In genomic region chr20:32327087-32327681, GRCh38 we compare ENCODE assay signal across 12 cellular contexts. TPM values are rescaled to one million over a fixed set of nuclear protein-coding genes. Genes with fewer than 3 reads are reported as not detected.
DNase-seq lines count a peak whose midpoint lies in the region; ATAC-seq and TF ChIP-seq lines count a peak whose summit lies in the region.
"Had no signal": no experiment of that assay in that cellular context is flagged by ENCODE, and none has a peak within 500 bp of the region (broad histone marks: within the 10 kb centered on the region; RNA-seq: fewer than 3 reads in every experiment).

No MANE protein-coding gene starts in this region.

- in situ Hi-C loops in astrocyte of the spinal cord (cut with HindIII; ENCODE audit: low sequenced_read_pairs), result no loop called here

- H3K9me3 ChIP-seq in AG04450 (ENCODE audit: control insufficient read depth, insufficient read depth, low read length), result no peaks in the 10 kb centered on the region
- H3K9me3 ChIP-seq in right lobe of liver, result no peaks in the 10 kb centered on the region
- no peaks in the 10 kb centered on the region for H3K9me3 ChIP-seq in esophagus squamous epithelium

- CTCF ChIA-PET in AG04450 (lab: Charles Lee), result interaction anchor here (1.3 kb wide), 1 partner anchor 10 kb away, joined by 4 read pairs; no protein-coding TSS in a partner anchor

- POLR2A ChIA-PET in AG04450 (lab: Yijun Ruan, JAX), result no interaction called here

- H3K27ac ChIP-seq in AG04450 (ENCODE audit: low read depth, low read length) (peak overlapping the region; percentile 40), right lobe of liver (peak overlapping the region in 1 of 3 donors; percentile 49), esophagus squamous epithelium (no peak overlapping the region)
- H3K27ac ChIP-seq: WERI-Rb-1 had no signal

- WGBS in right lobe of liver (ENCODE audit: insufficient coverage, low coverage, low lambda C conversion rate, missing lambda C conversion rate), result 84% methylated on average over 9 of the region's 9 CpGs
- WGBS in esophagus squamous epithelium, 2 donors, result 86 to 87% methylated on average over 9 of the region's 9 CpGs

- intact Hi-C loops in right lobe of liver (cut with DNase I) (no loop called here), esophagus squamous epithelium (cut with DNase I) (no loop called here)

- no peak for TF ChIP-seq CTCF in AG04450 (IDR thresholded peaks at IDR 0.05; ENCODE audit: low read depth, low read length)
- TF ChIP-seq CTCF in astrocyte of the spinal cord (IDR thresholded peaks at IDR 0.05; ENCODE audit: low read depth, low read length), result no peak
- no peak for TF ChIP-seq CTCF in right lobe of liver (IDR thresholded peaks at IDR 0.05)
- TF ChIP-seq CTCF in esophagus squamous epithelium (IDR thresholded peaks at IDR 0.05), result no peak

- DNase-seq in AG04450 (ENCODE audit: low read depth, low spot score) (peak; percentile 66), ELR (ENCODE audit: low read depth) (peak; percentile 78), astrocyte of the spinal cord (ENCODE audit: low read depth, low spot score) (peak; percentile 79), right lobe of liver (no peak), esophagus squamous epithelium (lab: John Stamatoyannopoulos, UW) (no peak)
- DNase-seq: activated T-cell treated with anti-CD3 and anti-CD28 coated beads, Interleukin-2, amount 50 U/mL, for 1 hour; NCI-H1105; NCI-H526; WERI-Rb-1 had no signal

- H3K27me3 ChIP-seq in AG04450 (ENCODE audit: control insufficient read depth, insufficient read depth, low read length), result no peaks in the 10 kb centered on the region
- no peaks in the 10 kb centered on the region for H3K27me3 ChIP-seq in right lobe of liver
- H3K27me3 ChIP-seq in esophagus squamous epithelium, result no peaks in the 10 kb centered on the region

- no peak for TF ChIP-seq POLR2A in right lobe of liver (IDR thresholded peaks at IDR 0.05)
- no peak for TF ChIP-seq POLR2A in esophagus squamous epithelium (IDR thresholded peaks at IDR 0.05)

- peaks cover 0 to 7% (median 0%) of the 10 kb centered on the region in 4 donors for H3K36me3 ChIP-seq in right lobe of liver
- peaks cover 0 to 60% (median 0%) of the 10 kb centered on the region in 3 donors for H3K36me3 ChIP-seq in esophagus squamous epithelium

- H3K4me3 ChIP-seq in AG04450 (ENCODE audit: low read depth, low read length) (no peak overlapping the region), astrocyte of the spinal cord (ENCODE audit: low read depth, low read length) (no peak overlapping the region), right lobe of liver (no peak overlapping the region), esophagus squamous epithelium (no peak overlapping the region)

- peaks cover 0 to 29% (median 0%) of the 10 kb centered on the region in 4 donors for H3K4me1 ChIP-seq in right lobe of liver
- H3K4me1 ChIP-seq in esophagus squamous epithelium, result peaks cover 0 to 8% (median 0%) of the 10 kb centered on the region in 3 donors

- ATAC-seq in right lobe of liver (peak in 3 of 4 donors; percentile 8 to 24 (median 9)), HG03095 (IDR thresholded peaks at IDR 0.05; ENCODE audit: unreplicated experiment) (no peak), GM18861 (IDR thresholded peaks at IDR 0.05; ENCODE audit: unreplicated experiment) (no peak), GM19324 (IDR thresholded peaks at IDR 0.05; ENCODE audit: low FRiP score, unreplicated experiment) (no peak)

RNA-seq across cellular contexts. Expression of gene ASXL1, which starts 30.9 kb away (rescaled TPM):
- 28.9 and 31.7 TPM in 2 replicates for polyA plus RNA-seq in AG04450 (2011; rRNA removed)
- 84.6 and 112 TPM in 2 replicates for polyA minus RNA-seq in AG04450 (2011; rRNA and poly(A)+ RNA removed)
- total RNA-seq in right lobe of liver (10 to 100 TPM; 18.9 to 41.8 (median 26.0) TPM), esophagus squamous epithelium (10 to 100 TPM; 14.3 to 49.2 (median 22.1) TPM)

RNA-seq across cellular contexts. Expression of gene KIF3B, which starts 49.7 kb away (rescaled TPM):
- polyA plus RNA-seq in AG04450 (2011; rRNA removed), result 28.7 and 30.5 TPM in 2 replicates
- 23.4 and 25.2 TPM in 2 replicates for polyA minus RNA-seq in AG04450 (2011; rRNA and poly(A)+ RNA removed)
- 10 to 100 TPM; 16.4 to 23.6 (median 20.7) TPM for total RNA-seq in right lobe of liver
- 10 to 100 TPM in 2 of 4 donors, 1 to 10 TPM in 2; 8.5 to 14.1 (median 11.4) TPM for total RNA-seq in esophagus squamous epithelium

Comparison
In these comparisons a context has a peak if more than half of its experiments do, and no peak if none do; other contexts are left out.
1. DNase-seq: peak in AG04450 (single experiment), ELR (single experiment) and astrocyte of the spinal cord (single experiment); none in right lobe of liver (0 of 3) and esophagus squamous epithelium (single experiment).
2. ATAC-seq: peak in right lobe of liver (3 of 4); none in HG03095 (single experiment), GM18861 (single experiment) and GM19324 (single experiment).